ENCODE assay signal across 17 cellular contexts in the genomic region with DNA sequence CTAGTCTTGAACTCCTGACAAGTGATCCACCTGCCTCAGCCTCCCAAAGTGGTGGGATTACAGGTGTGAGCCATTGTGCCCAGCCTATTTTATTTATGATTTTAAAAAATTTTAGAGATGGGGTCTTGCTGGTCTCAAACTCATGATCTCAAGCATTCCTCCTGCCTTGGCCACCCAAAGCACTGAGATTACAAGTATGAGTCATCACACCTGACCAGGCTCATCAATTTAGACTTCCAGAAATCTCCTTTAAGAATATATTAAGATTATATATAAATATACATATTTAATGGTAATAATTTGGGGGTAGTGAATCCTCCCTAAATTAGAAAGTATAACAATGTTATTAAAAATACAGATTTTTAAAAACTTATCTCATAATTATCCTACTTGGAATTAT. TPM values are rescaled to one million over a fixed set of nuclear protein-coding genes. Genes with fewer than 3 reads are reported as not detected.
DNase-seq lines count a peak whose midpoint lies in the region; ATAC-seq, FAIRE-seq and TF ChIP-seq lines count a peak whose summit lies in the region.
"Had no signal": no experiment of that assay in that cellular context is flagged by ENCODE, and none has a peak within 500 bp of the region (broad histone marks: within the 10 kb centered on the region; RNA-seq: fewer than 3 reads in every experiment).

No MANE protein-coding gene starts in this region.

- H3K4me3 ChIP-seq in heart right ventricle (no peak overlapping the region), bronchial epithelial cell (ENCODE audit: low read depth, low read length) (no peak overlapping the region), gastrocnemius medialis (no peak overlapping the region), MG63 (no peak overlapping the region)
- H3K4me3 ChIP-seq: GM12878, HAP-1, PC-9 had no signal

- TF ChIP-seq POLR2A in gastrocnemius medialis (IDR thresholded peaks at IDR 0.05): no peak

- peaks cover 5 to 71% (median 57%) of the 10 kb centered on the region in 9 donors for H3K4me1 ChIP-seq in heart right ventricle
- peaks cover 11 to 23% of the 10 kb centered on the region in 2 donors for H3K4me1 ChIP-seq in gastrocnemius medialis

- no peaks in the 10 kb centered on the region for H3K27me3 ChIP-seq in heart right ventricle
- no peaks in the 10 kb centered on the region for H3K27me3 ChIP-seq in bronchial epithelial cell (ENCODE audit: control insufficient read depth, insufficient read depth, low read length)
- no peaks in the 10 kb centered on the region for H3K27me3 ChIP-seq in gastrocnemius medialis
- no peaks in the 10 kb centered on the region for H3K27me3 ChIP-seq in MG63

- H3K9me3 ChIP-seq in heart right ventricle: no peaks in the 10 kb centered on the region
- H3K9me3 ChIP-seq in gastrocnemius medialis: no peaks in the 10 kb centered on the region
- no peaks in the 10 kb centered on the region for H3K9me3 ChIP-seq in MG63
- H3K9me3 ChIP-seq: HAP-1 had no signal

- ATAC-seq in heart right ventricle (no peak), Right ventricle myocardium superior (ENCODE audit: poor library complexity) (no peak), gastrocnemius medialis (no peak), HG03460 (IDR thresholded peaks at IDR 0.05; ENCODE audit: unreplicated experiment) (no peak)
- ATAC-seq: GM12878 had no signal

- no peak for TF ChIP-seq CTCF in heart right ventricle (IDR thresholded peaks at IDR 0.05)
- no peak for TF ChIP-seq CTCF in bronchial epithelial cell (IDR thresholded peaks at IDR 0.05; ENCODE audit: insufficient read depth, low read length, severe bottlenecking)
- no peak for TF ChIP-seq CTCF in gastrocnemius medialis (IDR thresholded peaks at IDR 0.05 in 4 of 5, conservative IDR thresholded peaks at IDR 0.05 in 1 of 5)

- in situ Hi-C loops in gastrocnemius medialis (cut with MboI; ENCODE audit: low sequenced_read_pairs in 4 of 4): no loop called here

- no peak for FAIRE-seq in bronchial epithelial cell (lab: Jason Lieb, UNC)
- FAIRE-seq: GM12878 had no signal

- H3K36me3 ChIP-seq in heart right ventricle (peaks cover 0 to 74% (median 17%) of the 10 kb centered on the region in 9 donors), bronchial epithelial cell (ENCODE audit: control insufficient read depth, insufficient read depth, low read length) (peaks cover 11% of the 10 kb centered on the region), gastrocnemius medialis (no peaks in the 10 kb centered on the region), MG63 (peaks cover 3% of the 10 kb centered on the region)

- H3K27ac ChIP-seq in heart right ventricle (peak overlapping the region in 9 of 10 donors; percentile 23 to 81 (median 62)), gastrocnemius medialis (peak overlapping the region; percentile 49 to 61 (median 54))
- H3K27ac ChIP-seq: PC-9 had no signal

- DNase-seq in heart right ventricle (no peak), Right ventricle myocardium superior (no peak), bronchial epithelial cell (ENCODE audit: low read depth) (peak; percentile 15), gastrocnemius medialis (no peak), NCI-H345 treated with DMSO at 0.1 percent for 48 hours (lab: John Stamatoyannopoulos, UW; ENCODE audit: unreplicated experiment) (no peak), MG63 (no peak), NCI-H2107 treated with DMSO at 0.1 percent for 48 hours (lab: John Stamatoyannopoulos, UW; ENCODE audit: unreplicated experiment) (no peak)
- DNase-seq: CD4-positive, CD25-positive, alpha-beta regulatory T cell; NCI-H146; NCI-H2081 treated with DMSO at 0.1 percent for 48 hours; NCI-H345; NCI-H748 treated with DMSO at 0.1 percent for 48 hours; PC-9; SHP77 had no signal

- intact Hi-C loops in heart right ventricle (cut with DNase I): loop anchor here in 1 of 10 donors (2.0 kb wide), 1 partner anchor 27 kb away; no protein-coding TSS in a partner anchor
- intact Hi-C loops in Right ventricle myocardium superior (cut with DNase I): no loop called here
- intact Hi-C loops in gastrocnemius medialis (cut with DNase I; ENCODE audit: low total_unique reads): loop anchor here (10.0 kb wide), 1 partner anchor 79 kb away; a partner anchor contains a TSS

RNA-seq across cellular contexts. Expression of a gene that starts 29.1 kb away (rescaled TPM):
- total RNA-seq in heart right ventricle (10 to 100 TPM; 33.3 to 84.8 (median 52.7) TPM), Right ventricle myocardium superior (62.1 TPM), bronchial epithelial cell (70.0 and 75.8 TPM in 2 replicates), gastrocnemius medialis (10 to 100 TPM; 14.5 to 56.6 (median 29.8) TPM)
- polyA plus RNA-seq in heart right ventricle: 100 to 1,000 TPM in 1 of 2 donors, 10 to 100 TPM in 1; 84.0 to 145 TPM
- total RNA-seq in MG63 (2014; rRNA removed; shearing (Covaris generic); ENCODE audit: low replicate concordance): 18.9 and 22.7 TPM in 2 replicates
